Comparison of ENCODE assay signal across 8 cellular contexts in the genomic region with DNA sequence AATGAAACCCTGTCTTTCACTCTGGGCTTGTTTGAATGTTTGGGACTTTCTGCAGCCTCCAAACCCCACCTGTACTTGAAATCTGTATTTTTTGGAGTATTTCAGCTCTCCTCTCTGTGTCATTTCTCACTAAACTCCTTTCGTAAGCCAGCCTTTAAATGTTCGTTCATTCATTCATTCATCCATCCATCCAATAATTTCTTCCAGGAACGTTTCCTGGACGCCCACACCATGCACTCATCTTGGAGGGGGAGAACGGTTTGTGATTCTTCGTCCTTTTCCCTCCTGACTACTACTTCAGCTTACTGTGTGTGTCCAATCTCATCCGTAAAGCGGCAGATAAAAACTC. TPM values are rescaled to one million over a fixed set of nuclear protein-coding genes. Genes with fewer than 3 reads are reported as not detected.
A peak's percentile ranks its signal among the peaks of the same experiment; 100 is the strongest.
DNase-seq lines count a peak whose midpoint lies in the region; ATAC-seq and TF ChIP-seq lines count a peak whose summit lies in the region.

No MANE protein-coding gene starts in this region.

- H3K4me3 ChIP-seq in CD4-positive, alpha-beta memory T cell (ENCODE audit: low read length in 2 of 2), result peak overlapping the region; percentile 7 to 58
- no peak overlapping the region for H3K4me3 ChIP-seq in neural progenitor cell

- no peak overlapping the region for H3K27ac ChIP-seq in CD4-positive, alpha-beta memory T cell (ENCODE audit: low read depth, low read length)
- no peak overlapping the region for H3K27ac ChIP-seq in neural progenitor cell

- H3F3A ChIP-seq in neural progenitor cell (ENCODE audit: low read depth), result no peaks in the 10 kb centered on the region

- CTCF ChIA-PET in CD4-positive, alpha-beta memory T cell (lab: Charles Lee; ENCODE audit: partially characterized antibody), result interaction anchor here (1.6 kb wide), 1 partner anchor 45 kb away, joined by 3 read pairs; no protein-coding TSS in a partner anchor

- peaks cover 25 to 49% (median 36%) of the 10 kb centered on the region in 4 donors for H3K4me1 Mint-ChIP-seq in CD4-positive, alpha-beta memory T cell
- H3K4me1 Mint-ChIP-seq in chondrocyte (ENCODE audit: low read depth) (peaks cover 22% of the 10 kb centered on the region), neural progenitor cell (peaks cover 41% of the 10 kb centered on the region)

- peak overlapping the region in 6 of 7 donors; percentile 38 to 82 (median 66) for H3K27ac Mint-ChIP-seq in CD4-positive, alpha-beta memory T cell
- no peak overlapping the region for H3K27ac Mint-ChIP-seq in chondrocyte (ENCODE audit: unreplicated experiment)
- H3K27ac Mint-ChIP-seq in neural progenitor cell, result peak overlapping the region; percentile 4

- H3K27me3 Mint-ChIP-seq in CD4-positive, alpha-beta memory T cell, result no peaks in the 10 kb centered on the region
- H3K27me3 Mint-ChIP-seq in chondrocyte (ENCODE audit: low read depth) (no peaks in the 10 kb centered on the region), neural progenitor cell (ENCODE audit: insufficient read depth, low read depth) (peaks cover 13% of the 10 kb centered on the region)

- peaks cover 42% of the 10 kb centered on the region for H3K79me2 ChIP-seq in neural progenitor cell (ENCODE audit: low read depth)

- intact Hi-C loops in CD4-positive, alpha-beta memory T cell (cut with micrococcal nuclease), result no loop called here

- no peaks in the 10 kb centered on the region for H3K9me3 Mint-ChIP-seq in CD4-positive, alpha-beta memory T cell
- H3K9me3 Mint-ChIP-seq in chondrocyte (ENCODE audit: low read depth) (no peaks in the 10 kb centered on the region), neural progenitor cell (peaks cover 3% of the 10 kb centered on the region)

- peaks cover 36% of the 10 kb centered on the region for H4K20me1 ChIP-seq in neural progenitor cell (ENCODE audit: low read depth)

- DNase-seq in CD4-positive, alpha-beta memory T cell, result no peak
- no peak for DNase-seq in chondrocyte (ENCODE audit: low spot score)
- DNase-seq in neural progenitor cell (ENCODE audit: low spot score), result no peak
- no peak for DNase-seq in COR-L47 (lab: John Stamatoyannopoulos, UW)
- DNase-seq in CD1c-positive myeloid dendritic cell (ENCODE audit: extremely low spot score), result no peak
- no peak for DNase-seq in cerebellar cortex (ENCODE audit: low spot score)
- DNase-seq in DMS153 (lab: John Stamatoyannopoulos, UW), result no peak

- peak overlapping the region; percentile 36 for H3K4me2 ChIP-seq in neural progenitor cell

- no peak overlapping the region for H3K9ac ChIP-seq in neural progenitor cell

- peaks cover under 1 to 8% of the 10 kb centered on the region in 2 donors for H3K36me3 Mint-ChIP-seq in CD4-positive, alpha-beta memory T cell
- H3K36me3 Mint-ChIP-seq in chondrocyte (ENCODE audit: low read depth) (no peaks in the 10 kb centered on the region), neural progenitor cell (peaks cover 14% of the 10 kb centered on the region)

- peaks cover 30% of the 10 kb centered on the region for H3K4me1 ChIP-seq in CD4-positive, alpha-beta memory T cell (ENCODE audit: insufficient read depth, low read length)
- H3K4me1 ChIP-seq in neural progenitor cell, result peaks cover 7% of the 10 kb centered on the region

- TF ChIP-seq CTCF in chondrocyte (IDR thresholded peaks at IDR 0.05) (no peak), neural progenitor cell (IDR thresholded peaks at IDR 0.05) (no peak)

- no peaks in the 10 kb centered on the region for H3K36me3 ChIP-seq in CD4-positive, alpha-beta memory T cell (ENCODE audit: insufficient read depth, low read length)
- H3K36me3 ChIP-seq in neural progenitor cell, result no peaks in the 10 kb centered on the region

- POLR2A ChIA-PET in CD4-positive, alpha-beta memory T cell (lab: Charles Lee; ENCODE audit: partially characterized antibody), result interaction anchor here (5.4 kb wide), 1 partner anchor 10 kb away, joined by 36 read pairs; no protein-coding TSS in a partner anchor

- peak overlapping the region; percentile 20 for H2AFZ ChIP-seq in neural progenitor cell (replicated peaks)

- peak overlapping the region; percentile 79 to 94 (median 90) for H3K4me3 Mint-ChIP-seq in CD4-positive, alpha-beta memory T cell
- peak overlapping the region; percentile 83 for H3K4me3 Mint-ChIP-seq in chondrocyte (ENCODE audit: unreplicated experiment)
- H3K4me3 Mint-ChIP-seq in neural progenitor cell, result peak overlapping the region; percentile 80

- H3K9me3 ChIP-seq in CD4-positive, alpha-beta memory T cell (ENCODE audit: control insufficient read depth in 1 of 2, low read length in 2 of 2), result no peaks in the 10 kb centered on the region
- no peaks in the 10 kb centered on the region for H3K9me3 ChIP-seq in neural progenitor cell (ENCODE audit: low read depth)

- peak; percentile 11 for ATAC-seq in HG03159 (IDR thresholded peaks at IDR 0.05; ENCODE audit: unreplicated experiment)

- H3K27me3 ChIP-seq in CD4-positive, alpha-beta memory T cell (ENCODE audit: insufficient read depth, low read length), result no peaks in the 10 kb centered on the region
- peaks cover 6% of the 10 kb centered on the region for H3K27me3 ChIP-seq in neural progenitor cell

RNA-seq across cellular contexts. Expression of gene KLHL25, which starts 0.6 kb away (rescaled TPM):
- 10 to 100 TPM; 10.3 to 11.4 TPM for total RNA-seq in CD4-positive, alpha-beta memory T cell
- 1 to 10 TPM; 1.6 to 3.1 TPM for polyA plus RNA-seq in CD4-positive, alpha-beta memory T cell
- total RNA-seq in chondrocyte (3.4 to 3.8 TPM (median 3.4 TPM) in 3 replicates), neural progenitor cell (ENCODE audit: low replicate concordance) (12.1 and 25.3 TPM in 2 replicates)
